In genomic region chr20:35463455-35464300, GRCh38 we compare ENCODE assay signal across 8 cellular contexts. TPM values are rescaled to one million over a fixed set of nuclear protein-coding genes. Genes with fewer than 3 reads are reported as not detected.
A peak's percentile ranks its signal among the peaks of the same experiment; 100 is the strongest.
DNase-seq lines count a peak whose midpoint lies in the region; ATAC-seq lines count a peak whose summit lies in the region.

No MANE protein-coding gene starts in this region.

- no peak overlapping the region for H3K4me3 Mint-ChIP-seq in stimulated activated effector memory CD8-positive, alpha-beta T cell treated with anti-CD3 and anti-CD28 coated beads, Interleukin-12 subunit alpha, Interleukin-12 subunit beta, amount 100 ng/mL, for 72 hours

- H3K4me1 ChIP-seq in BLaER1, result peaks cover 76% of the 10 kb centered on the region

- H3K27me3 ChIP-seq in BLaER1, result no peaks in the 10 kb centered on the region

- H3K4me2 ChIP-seq in BLaER1, result peak overlapping the region; percentile 73

- no peak overlapping the region for H3K9ac ChIP-seq in BLaER1

- peaks cover 22% of the 10 kb centered on the region for H3K36me3 Mint-ChIP-seq in stimulated activated effector memory CD8-positive, alpha-beta T cell treated with anti-CD3 and anti-CD28 coated beads, Interleukin-12 subunit alpha, Interleukin-12 subunit beta, amount 100 ng/mL, for 72 hours

- peak; percentile 83 for ATAC-seq in stimulated activated effector memory CD8-positive, alpha-beta T cell treated with anti-CD3 and anti-CD28 coated beads, Interleukin-12 subunit alpha, Interleukin-12 subunit beta, amount 100 ng/mL, for 72 hours
- ATAC-seq in HG03565 (IDR thresholded peaks at IDR 0.05; ENCODE audit: unreplicated experiment), result no peak

- no peaks in the 10 kb centered on the region for H3K9me3 ChIP-seq in BLaER1

- H4K20me1 ChIP-seq in BLaER1, result peaks cover 45% of the 10 kb centered on the region

- peak overlapping the region; percentile 74 for H3K27ac ChIP-seq in BLaER1

- no peak overlapping the region for H3K27ac Mint-ChIP-seq in stimulated activated effector memory CD8-positive, alpha-beta T cell treated with anti-CD3 and anti-CD28 coated beads, Interleukin-12 subunit alpha, Interleukin-12 subunit beta, amount 100 ng/mL, for 72 hours

- DNase-seq in HCEC 1CT (peak; percentile 61), NCI-H446 treated with DMSO at 0.1 percent for 48 hours (lab: John Stamatoyannopoulos, UW) (peak; percentile 45), ecto neural progenitor cell (ENCODE audit: low spot score) (peak; percentile 67), lung microvascular endothelial cell (ENCODE audit: low read depth in 2 of 2) (peak; percentile 82 to 83)
- DNase-seq in activated CD4-positive, alpha-beta T cell treated with anti-CD3 and anti-CD28 coated beads for 24 hours (ENCODE audit: low read depth in 2 of 2), result peak; percentile 17 to 53
- peak; percentile 35 to 72 for DNase-seq in stimulated activated effector memory CD8-positive, alpha-beta T cell treated with anti-CD3 and anti-CD28 coated beads, Interleukin-12 subunit alpha, Interleukin-12 subunit beta, amount 100 ng/mL, for 72 hours (ENCODE audit: low spot score in 2 of 2)

- peaks cover 7% of the 10 kb centered on the region for H3K4me1 Mint-ChIP-seq in stimulated activated effector memory CD8-positive, alpha-beta T cell treated with anti-CD3 and anti-CD28 coated beads, Interleukin-12 subunit alpha, Interleukin-12 subunit beta, amount 100 ng/mL, for 72 hours

- peaks cover 63% of the 10 kb centered on the region for H3K36me3 ChIP-seq in BLaER1

- H3K9me3 Mint-ChIP-seq in stimulated activated effector memory CD8-positive, alpha-beta T cell treated with anti-CD3 and anti-CD28 coated beads, Interleukin-12 subunit alpha, Interleukin-12 subunit beta, amount 100 ng/mL, for 72 hours, result no peaks in the 10 kb centered on the region

- no peak overlapping the region for H3K4me3 ChIP-seq in BLaER1

RNA-seq across cellular contexts. Expression of gene CEP250, which starts 8.3 kb away (rescaled TPM):
- total RNA-seq in lung microvascular endothelial cell, result 6.2 and 7.6 TPM in 2 replicates

RNA-seq across cellular contexts. Expression of gene GDF5, which starts 25.6 kb away (rescaled TPM):
- total RNA-seq in lung microvascular endothelial cell, result not detected in 2 replicates

RNA-seq across cellular contexts. Expression of gene UQCC1, which starts 51.9 kb away (rescaled TPM):
- 15.7 and 19.2 TPM in 2 replicates for total RNA-seq in lung microvascular endothelial cell
